ENCODE assay signal across 18 cellular contexts in the genomic region with DNA sequence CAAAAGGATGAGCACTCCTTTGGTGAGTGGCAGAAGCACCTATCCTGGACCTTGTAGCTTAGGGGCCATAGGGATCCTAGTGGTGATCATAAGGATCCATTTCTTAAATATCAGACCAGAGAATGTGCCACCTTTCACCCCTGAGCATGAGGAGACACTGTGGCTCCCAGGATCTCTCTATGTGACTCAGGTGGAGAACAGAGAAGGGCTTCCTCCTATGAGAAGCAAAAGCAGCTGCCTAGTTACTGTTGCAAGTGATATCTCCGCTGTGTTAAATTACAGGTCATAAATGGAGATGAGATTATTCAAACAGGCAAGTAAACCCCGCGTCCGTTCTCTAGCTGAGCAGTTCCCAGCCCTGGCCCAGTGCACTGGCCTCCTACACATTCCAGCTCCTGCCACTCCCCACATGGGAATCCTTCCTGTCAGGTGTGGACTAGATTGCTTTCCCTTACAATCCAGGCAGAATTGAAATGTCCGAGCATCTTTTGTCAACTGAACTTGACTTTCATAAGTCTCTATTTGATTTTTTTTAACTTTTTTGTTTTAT. TPM values are rescaled to one million over a fixed set of nuclear protein-coding genes. Genes with fewer than 3 reads are reported as not detected.
DNase-seq lines count a peak whose midpoint lies in the region; ATAC-seq and TF ChIP-seq lines count a peak whose summit lies in the region.
"Had no signal": no experiment of that assay in that cellular context is flagged by ENCODE, and none has a peak within 500 bp of the region (broad histone marks: within the 10 kb centered on the region; RNA-seq: fewer than 3 reads in every experiment).

No MANE protein-coding gene starts in this region.

- no peak overlapping the region for H3K27ac ChIP-seq in Karpas-422 (ENCODE audit: low read length)

- in situ Hi-C loops in HAP-1 (cut with MboI; ENCODE audit: low sequenced_read_pairs), result no loop called here

- peaks cover 39% of the 10 kb centered on the region for H3K4me1 Mint-ChIP-seq in nephron progenitor cell

- no peak overlapping the region for H3K9ac ChIP-seq in Karpas-422 (ENCODE audit: low read length)

- H3K27me3 Mint-ChIP-seq in nephron progenitor cell (ENCODE audit: low read depth, poor library complexity), result no peaks in the 10 kb centered on the region

- peak overlapping the region; percentile 41 for H3K27ac Mint-ChIP-seq in nephron progenitor cell
- H3K27ac Mint-ChIP-seq: activated T-helper 2 cell treated with anti-CD3 and anti-CD28 coated beads, Interferon-gamma antibody, Interleukin-2, Interleukin-4, amounts not matched to agents 10 μg/mL and 5 μg/mL and 100 μg/mL, durations not matched to agents 14 hours and 24 hours and 36 hours; stimulated activated naive CD8-positive, alpha-beta T cell treated with anti-CD3 and anti-CD28 coated beads, Interleukin-15, Interleukin-2, amounts not matched to agents 100 ng/mL and 50 ng/mL, for 24 hours; T-helper 1 cell treated with Interleukin-12 subunit alpha and Interleukin-12 subunit beta and Interleukin-4 antibody, amounts not matched to agents 30 μg/mL and 1 μg/mL, for 36 hours had no signal

- H3K4me1 ChIP-seq in HAP-1, result peaks cover 2% of the 10 kb centered on the region; the same call in 1 of the 2 replicates
- peaks cover 9% of the 10 kb centered on the region for H3K4me1 ChIP-seq in Karpas-422 (ENCODE audit: low read length)

- H4K20me1 ChIP-seq in Karpas-422 (ENCODE audit: insufficient read depth, low read depth, low read length), result no peaks in the 10 kb centered on the region

- no peak overlapping the region for H2AFZ ChIP-seq in Karpas-422 (ENCODE audit: low read length)

- no peaks in the 10 kb centered on the region for H3K9me3 Mint-ChIP-seq in nephron progenitor cell
- H3K9me3 Mint-ChIP-seq: activated T-helper 2 cell treated with anti-CD3 and anti-CD28 coated beads, Interferon-gamma antibody, Interleukin-2, Interleukin-4, amounts not matched to agents 10 μg/mL and 5 μg/mL and 100 μg/mL, durations not matched to agents 14 hours and 24 hours and 36 hours; stimulated activated naive CD8-positive, alpha-beta T cell treated with anti-CD3 and anti-CD28 coated beads, Interleukin-15, Interleukin-2, amounts not matched to agents 100 ng/mL and 50 ng/mL, for 24 hours; T-helper 1 cell treated with Interleukin-12 subunit alpha and Interleukin-12 subunit beta and Interleukin-4 antibody, amounts not matched to agents 30 μg/mL and 1 μg/mL, for 36 hours had no signal

- H3K36me3 ChIP-seq in HAP-1 (replicated peaks) (peaks cover 7% of the 10 kb centered on the region; the same call in 1 of the 2 replicates), Karpas-422 (ENCODE audit: insufficient read depth, low read length) (no peaks in the 10 kb centered on the region)

- H3K9me3 ChIP-seq in HAP-1, result no peaks in the 10 kb centered on the region
- no peaks in the 10 kb centered on the region for H3K9me3 ChIP-seq in Karpas-422 (ENCODE audit: low read length)

- H3K9me2 ChIP-seq in Karpas-422 (replicated peaks; ENCODE audit: insufficient read depth, low read length), result no peaks in the 10 kb centered on the region

- ATAC-seq in HG03469 (IDR thresholded peaks at IDR 0.05; ENCODE audit: unreplicated experiment) (no peak), HG03159 (IDR thresholded peaks at IDR 0.05; ENCODE audit: unreplicated experiment) (no peak), GM18519 (IDR thresholded peaks at IDR 0.05; ENCODE audit: low FRiP score, unreplicated experiment) (no peak)

- H3K36me3 Mint-ChIP-seq in nephron progenitor cell (ENCODE audit: low read depth), result peaks cover 38% of the 10 kb centered on the region

- H3K4me3 Mint-ChIP-seq in nephron progenitor cell, result no peak overlapping the region
- H3K4me3 Mint-ChIP-seq: stimulated activated naive CD8-positive, alpha-beta T cell treated with anti-CD3 and anti-CD28 coated beads, Interleukin-15, Interleukin-2, amounts not matched to agents 100 ng/mL and 50 ng/mL, for 24 hours; T-helper 1 cell treated with Interleukin-12 subunit alpha and Interleukin-12 subunit beta and Interleukin-4 antibody, amounts not matched to agents 30 μg/mL and 1 μg/mL, for 36 hours had no signal

- H3K79me2 ChIP-seq in Karpas-422 (ENCODE audit: low read length), result no peaks in the 10 kb centered on the region

- no peak overlapping the region for H3K4me2 ChIP-seq in Karpas-422 (ENCODE audit: low read depth, low read length, poor library complexity, severe bottlenecking)

- TF ChIP-seq CTCF in fibroblast of pulmonary artery (IDR thresholded peaks at IDR 0.05; ENCODE audit: low read length, missing control alignments) (no peak), nephron progenitor cell (IDR thresholded peaks at IDR 0.05) (no peak)

- peak; percentile 34 to 48 for DNase-seq in HAP-1 (ENCODE audit: low spot score in 2 of 2)
- DNase-seq in NCI-H69 (lab: John Stamatoyannopoulos, UW), result peak; percentile 44
- DNase-seq in fibroblast of pulmonary artery (ENCODE audit: low read depth), result peak; percentile 16
- peak; percentile 46 for DNase-seq in nephron progenitor cell
- no peak for DNase-seq in Karpas-422
- DNase-seq: cortex of kidney; KBM-7; NCI-H1105 treated with DMSO at 0.1 percent for 48 hours; posterior cingulate gyrus; stimulated activated CD4-positive, alpha-beta T cell treated with anti-CD3 and anti-CD28 coated beads, Interleukin-12 subunit alpha, Interleukin-12 subunit beta, amount 100 ng/mL, for 4 hours had no signal

- H3K4me3 ChIP-seq in HAP-1, result no peak overlapping the region
- H3K4me3 ChIP-seq in fibroblast of pulmonary artery (replicated peaks; ENCODE audit: low read depth, low read length), result no peak overlapping the region
- no peak overlapping the region for H3K4me3 ChIP-seq in Karpas-422 (ENCODE audit: low read length)

- H3K27me3 ChIP-seq in HAP-1 (ENCODE audit: low read depth), result no peaks in the 10 kb centered on the region
- H3K27me3 ChIP-seq in Karpas-422 (ENCODE audit: low read length), result no peaks in the 10 kb centered on the region

RNA-seq across cellular contexts. Expression of a gene that starts 26.3 kb away (rescaled TPM):
- not detected in 2 replicates for total RNA-seq in Karpas-422 (2014; rRNA removed; shearing (Covaris generic); ENCODE audit: low replicate concordance)
- total RNA-seq: activated CD8-positive, alpha-beta memory T cell treated with anti-CD3 and anti-CD28 coated beads for 36 hours; activated T-helper 2 cell treated with anti-CD3 and anti-CD28 coated beads, Interferon-gamma antibody, Interleukin-2, Interleukin-4, amounts not matched to agents 10 μg/mL and 5 μg/mL and 100 μg/mL, durations not matched to agents 14 hours and 24 hours and 36 hours; NCI-H460 had no signal

RNA-seq across cellular contexts. Expression of a gene that starts 42.4 kb away (rescaled TPM):
- 0.18 and 0.26 TPM in 2 replicates for total RNA-seq in Karpas-422 (2014; rRNA removed; shearing (Covaris generic); ENCODE audit: low replicate concordance)
- total RNA-seq: activated CD8-positive, alpha-beta memory T cell treated with anti-CD3 and anti-CD28 coated beads for 36 hours; activated T-helper 2 cell treated with anti-CD3 and anti-CD28 coated beads, Interferon-gamma antibody, Interleukin-2, Interleukin-4, amounts not matched to agents 10 μg/mL and 5 μg/mL and 100 μg/mL, durations not matched to agents 14 hours and 24 hours and 36 hours; NCI-H460 had no signal
